Comparison of ENCODE assay signal across 12 cellular contexts in genomic region chr4:149409186-149410056, GRCh38.
DNase-seq lines count a peak whose midpoint lies in the region; ATAC-seq, FAIRE-seq and TF ChIP-seq lines count a peak whose summit lies in the region.
"Had no signal": no experiment of that assay in that cellular context is flagged by ENCODE, and none has a peak within 500 bp of the region (broad histone marks: within the 10 kb centered on the region; RNA-seq: fewer than 3 reads in every experiment).

No MANE protein-coding gene starts in this region.

- dilution Hi-C loops in keratinocyte (cut with MboI; ENCODE audit: extremely low pct_ligation_motif_present, low sequenced_read_pairs), result no loop called here

- H3K9me1 ChIP-seq in keratinocyte (ENCODE audit: control insufficient read depth, extremely low read depth, insufficient read depth, low read length), result no peaks in the 10 kb centered on the region

- TF ChIP-seq EP300 in ovary (IDR thresholded peaks at IDR 0.05), result no peak

- H3K36me3 ChIP-seq in keratinocyte (ENCODE audit: control insufficient read depth in 2 of 2, extremely low read depth in 1 of 2, insufficient read depth in 2 of 2, low read length in 2 of 2) (no peaks in the 10 kb centered on the region), ovary (no peaks in the 10 kb centered on the region)
- H3K36me3 ChIP-seq: BLaER1 treated with 17β-estradiol and CSF1 and Interleukin-3, amounts not matched to agents 10 nM and 100 nM; neutrophil had no signal

- no peaks in the 10 kb centered on the region for H3K9me3 ChIP-seq in keratinocyte (ENCODE audit: control insufficient read depth, low read depth, low read length)
- no peaks in the 10 kb centered on the region for H3K9me3 ChIP-seq in ovary
- H3K9me3 ChIP-seq: neutrophil had no signal

- peak; percentile 99 for FAIRE-seq in keratinocyte (lab: Jason Lieb, UNC)

- peak overlapping the region; percentile 69 for H2AFZ ChIP-seq in keratinocyte (ENCODE audit: control insufficient read depth, low read length)

- H3K27me3 ChIP-seq in keratinocyte (ENCODE audit: control insufficient read depth, extremely low read depth, insufficient read depth, low read length) (no peaks in the 10 kb centered on the region), ovary (no peaks in the 10 kb centered on the region)
- H3K27me3 ChIP-seq: BLaER1 treated with 17β-estradiol and CSF1 and Interleukin-3, amounts not matched to agents 10 nM and 100 nM; neutrophil had no signal

- no peaks in the 10 kb centered on the region for H3K79me2 ChIP-seq in keratinocyte (ENCODE audit: control insufficient read depth, insufficient read depth, low read length)

- no peak for TF ChIP-seq CTCF in keratinocyte (optimal IDR thresholded peaks at IDR 0.05 in 1 of 3, IDR thresholded peaks at IDR 0.05 in 1 of 3, conservative IDR thresholded peaks at IDR 0.05 in 1 of 3; ENCODE audit: extremely low read depth in 1 of 3, insufficient read depth in 2 of 3, low read length in 3 of 3)
- no peak for TF ChIP-seq CTCF in ovary (IDR thresholded peaks at IDR 0.05)

- peak overlapping the region; percentile 65 for H3K4me2 ChIP-seq in keratinocyte (ENCODE audit: control insufficient read depth, extremely low read depth, insufficient read depth, low read depth, low read length)
- H3K4me2 ChIP-seq: BLaER1 treated with 17β-estradiol and CSF1 and Interleukin-3, amounts not matched to agents 10 nM and 100 nM had no signal

- 49 to 58% (median 50%) methylated on average over 10 of the region's 10 CpGs for WGBS in ovary, 3 donors

- no peaks in the 10 kb centered on the region for H4K20me1 ChIP-seq in keratinocyte (ENCODE audit: control insufficient read depth, extremely low read depth, insufficient read depth, low read length)
- H4K20me1 ChIP-seq: BLaER1 treated with 17β-estradiol and CSF1 and Interleukin-3, amounts not matched to agents 10 nM and 100 nM had no signal

- TF ChIP-seq POLR2A in ovary (IDR thresholded peaks at IDR 0.05), result no peak

- H3K4me1 ChIP-seq in keratinocyte (ENCODE audit: control insufficient read depth, extremely low read depth, insufficient read depth, low read length) (peaks cover 14% of the 10 kb centered on the region), ovary (ENCODE audit: insufficient read depth) (no peaks in the 10 kb centered on the region)
- H3K4me1 ChIP-seq: BLaER1 treated with 17β-estradiol and CSF1 and Interleukin-3, amounts not matched to agents 10 nM and 100 nM had no signal

- DNase-seq in A172 (ENCODE audit: low spot score) (peak; percentile 96), HS-5 (ENCODE audit: low read depth) (peak; percentile 91), brain pericyte (ENCODE audit: low read depth, low spot score) (peak; percentile 10), keratinocyte (ENCODE audit: low read depth, low spot score) (peak; percentile 44), ovary (no peak), CD1c-positive myeloid dendritic cell (ENCODE audit: extremely low spot score) (no peak), retina (no peak)
- DNase-seq: activated naive CD4-positive, alpha-beta T cell; NCI-H1417 had no signal

- H3K27ac ChIP-seq in keratinocyte (ENCODE audit: control insufficient read depth, insufficient read depth, low read length) (peak overlapping the region; percentile 79), ovary (no peak overlapping the region)
- H3K27ac ChIP-seq: BLaER1 treated with 17β-estradiol and CSF1 and Interleukin-3, amounts not matched to agents 10 nM and 100 nM; neutrophil had no signal

- H3K4me3 ChIP-seq in keratinocyte (ENCODE audit: control insufficient read depth in 2 of 3, extremely low read depth in 1 of 3, insufficient read depth in 2 of 3, low read depth in 1 of 3, low read length in 3 of 3) (no peak overlapping the region), ovary (no peak overlapping the region)
- H3K4me3 ChIP-seq: BLaER1 treated with 17β-estradiol and CSF1 and Interleukin-3, amounts not matched to agents 10 nM and 100 nM had no signal

- intact Hi-C loops in ovary (cut with DNase I), result no loop called here

- H3K9ac ChIP-seq in keratinocyte (ENCODE audit: control insufficient read depth, extremely low read depth, insufficient read depth, low read length), result peak overlapping the region; percentile 51
- H3K9ac ChIP-seq: BLaER1 treated with 17β-estradiol and CSF1 and Interleukin-3, amounts not matched to agents 10 nM and 100 nM had no signal

- ATAC-seq in HG02678 (IDR thresholded peaks at IDR 0.05; ENCODE audit: unreplicated experiment), result no peak

Comparison
In these comparisons a context has a peak if more than half of its experiments do, and no peak if none do; other contexts are left out.
1. DNase-seq: peak in A172 (single experiment), HS-5 (single experiment), brain pericyte (single experiment) and keratinocyte (single experiment); none in ovary (0 of 5), CD1c-positive myeloid dendritic cell (single experiment) and retina (single experiment).